ENCODE assay signal across 11 cellular contexts in genomic region chr7:47470567-47471357, GRCh38.
A peak's percentile ranks its signal among the peaks of the same experiment; 100 is the strongest.
DNase-seq lines count a peak whose midpoint lies in the region; ATAC-seq, FAIRE-seq and TF ChIP-seq lines count a peak whose summit lies in the region.
"Had no signal": no experiment of that assay in that cellular context is flagged by ENCODE, and none has a peak within 500 bp of the region (broad histone marks: within the 10 kb centered on the region; RNA-seq: fewer than 3 reads in every experiment).

No MANE protein-coding gene starts in this region.

- CTCF ChIA-PET in SK-N-SH (lab: Yijun Ruan, JAX) = interaction anchor here (0.8 to 2.0 kb wide), 5 partner anchors 9 to 349 kb away, joined by 3 to 6 read pairs (median 3); no protein-coding TSS in a partner anchor

- peak; percentile 22; the same call in 1 of the 2 replicates for TF ChIP-seq RAD21 in Ishikawa (IDR thresholded peaks at IDR 0.05; ENCODE audit: low read depth)
- no peak for TF ChIP-seq RAD21 in SK-N-SH (IDR thresholded peaks at IDR 0.05; ENCODE audit: low read length)

- H3K4me1 ChIP-seq in thymus (ENCODE audit: control insufficient read depth, insufficient read depth, low read length) (no peaks in the 10 kb centered on the region), SK-N-SH (ENCODE audit: control insufficient read depth in 1 of 2, insufficient read depth in 2 of 2, low read depth in 1 of 2, low read length in 1 of 2) (peaks cover 0 to 12% of the 10 kb centered on the region in 2 experiments; a peak in 3 of 4 replicates)

- no peak overlapping the region for H3K4me2 ChIP-seq in SK-N-SH

- no peak overlapping the region for H2AFZ ChIP-seq in SK-N-SH (ENCODE audit: low read depth)

- peaks cover 4% of the 10 kb centered on the region for H3F3A ChIP-seq in SK-N-SH (replicated peaks; ENCODE audit: insufficient read depth)

- H3K9ac ChIP-seq in SK-N-SH = no peak overlapping the region

- peak; percentile 99 for TF ChIP-seq EP300 in Ishikawa (IDR thresholded peaks at IDR 0.05; ENCODE audit: borderline replicate concordance)
- TF ChIP-seq EP300 in SK-N-SH (IDR thresholded peaks at IDR 0.05; ENCODE audit: borderline replicate concordance in 1 of 2, low read depth in 1 of 2, low read length in 1 of 2) = no peak

- DNase-seq in RCC 7860 (ENCODE audit: low spot score) (peak; percentile 76), left kidney (ENCODE audit: low read depth, low spot score) (peak; percentile 92), pons (ENCODE audit: low spot score) (no peak), NOMO-1 treated with DMSO at 0.1 percent for 48 hours (lab: John Stamatoyannopoulos, UW; ENCODE audit: unreplicated experiment) (no peak), SK-N-SH (no peak)
- DNase-seq: activated CD8-positive, alpha-beta memory T cell treated with anti-CD3 and anti-CD28 coated beads, Interleukin-2, amount 50 U/mL, for 4 hours; sigmoid colon had no signal

- ATAC-seq in GM19351 (IDR thresholded peaks at IDR 0.05; ENCODE audit: unreplicated experiment) = no peak
- ATAC-seq: stimulated activated memory B cell treated with anti-CD40 and anti-IgM and Interleukin-4, amounts not matched to agents 10 μg/mL and 1 μg/mL and 100 μg/mL, for 72 hours had no signal

- no peaks in the 10 kb centered on the region for H3K9me2 ChIP-seq in SK-N-SH

- H3K4me3 ChIP-seq in thymus (ENCODE audit: low read length) = no peak overlapping the region
- H3K4me3 ChIP-seq in SK-N-SH (ENCODE audit: low read depth in 2 of 2, low read length in 1 of 2) = no peak overlapping the region
- H3K4me3 ChIP-seq: sigmoid colon had no signal

- H3K27me3 ChIP-seq in thymus (ENCODE audit: control insufficient read depth, insufficient read depth) = no peaks in the 10 kb centered on the region
- no peaks in the 10 kb centered on the region for H3K27me3 ChIP-seq in SK-N-SH (ENCODE audit: insufficient read depth)
- H3K27me3 ChIP-seq: sigmoid colon had no signal

- TF ChIP-seq CTCF in SK-N-SH (IDR thresholded peaks at IDR 0.05) = no peak

- H3K79me2 ChIP-seq in SK-N-SH (ENCODE audit: insufficient read depth) = peaks cover 12% of the 10 kb centered on the region; the same call in 1 of the 2 replicates

- FAIRE-seq in RCC 7860 (lab: Jason Lieb, UNC) = peak; percentile 89

- H4K20me1 ChIP-seq in SK-N-SH (ENCODE audit: insufficient read depth) = no peaks in the 10 kb centered on the region

- H3K27ac ChIP-seq in thymus (ENCODE audit: low read depth) (peak overlapping the region; percentile 31), SK-N-SH (ENCODE audit: low read depth in 2 of 2, low read length in 1 of 2) (no peak overlapping the region)
- H3K27ac ChIP-seq: sigmoid colon had no signal

- 93% methylated on average over 13 of the region's 13 CpGs for WGBS in thymus
- 86% methylated on average over 13 of the region's 13 CpGs for WGBS in SK-N-SH (ENCODE audit: low lambda C conversion rate)

- H3K9me3 ChIP-seq in thymus (ENCODE audit: control insufficient read depth) = no peaks in the 10 kb centered on the region
- H3K9me3 ChIP-seq in SK-N-SH = no peaks in the 10 kb centered on the region
- H3K9me3 ChIP-seq: sigmoid colon had no signal

- H3K36me3 ChIP-seq in thymus (ENCODE audit: control insufficient read depth, insufficient read depth) = no peaks in the 10 kb centered on the region
- peaks cover 4% of the 10 kb centered on the region in 2 experiments for H3K36me3 ChIP-seq in SK-N-SH (replicated peaks in 1 of 2; ENCODE audit: control insufficient read depth in 1 of 2, insufficient read depth in 2 of 2, low read length in 1 of 2)
- H3K36me3 ChIP-seq: sigmoid colon had no signal

- POLR2A ChIA-PET in SK-N-SH (lab: Yijun Ruan, JAX) = no interaction called here

TF ChIP-seq in Ishikawa, 13 proteins besides CTCF, POLR2A, EP300 and RAD21 (continues in another document):
- TF ChIP-seq EGR1 (IDR thresholded peaks at IDR 0.05) = peak; percentile 24; the same call in 1 of the 2 replicates
- TF ChIP-seq FOXM1 (IDR thresholded peaks at IDR 0.05; ENCODE audit: borderline replicate concordance, low read depth) = peak; percentile 97
- TF ChIP-seq CREB1 (IDR thresholded peaks at IDR 0.05; ENCODE audit: low read depth) = no peak
- TF ChIP-seq MAX (IDR thresholded peaks at IDR 0.05) = peak; percentile 75
- 0 out of 2 replicates have a peak, but pooled peaks have one; percentile 17 for TF ChIP-seq YY1 (IDR thresholded peaks at IDR 0.05; ENCODE audit: low read depth)
- no peak for TF ChIP-seq ZBTB7A (IDR thresholded peaks at IDR 0.05; ENCODE audit: low read depth)
- peak; percentile 100 for TF ChIP-seq TCF12 (IDR thresholded peaks at IDR 0.05; ENCODE audit: low read depth)
- TF ChIP-seq NFIC (IDR thresholded peaks at IDR 0.05) = peak; percentile 94
- TF ChIP-seq TAF1 (IDR thresholded peaks at IDR 0.05; ENCODE audit: low read depth) = no peak
- no peak for TF ChIP-seq USF1 (IDR thresholded peaks at IDR 0.05)
- TF ChIP-seq CEBPB (IDR thresholded peaks at IDR 0.05) = peak; percentile 50
- peak; percentile 95 for TF ChIP-seq TEAD4 (IDR thresholded peaks at IDR 0.05)

TF ChIP-seq in SK-N-SH, 30 proteins besides CTCF, POLR2A, EP300 and RAD21:
- TF ChIP-seq MAX (IDR thresholded peaks at IDR 0.05; ENCODE audit: low read depth) = no peak
- TF ChIP-seq GATA2 (CRISPR knock-in tag; IDR thresholded peaks at IDR 0.05) = no peak
- no peak for TF ChIP-seq REST (IDR thresholded peaks at IDR 0.05; ENCODE audit: low read depth, low read length)
- no peak for TF ChIP-seq POLR2AphosphoS5 (IDR thresholded peaks at IDR 0.05; ENCODE audit: low read depth, low read length)
- no peak for TF ChIP-seq SIN3A (IDR thresholded peaks at IDR 0.05; ENCODE audit: borderline replicate concordance, low read depth, low read length)
- TF ChIP-seq NRF1 (IDR thresholded peaks at IDR 0.05; ENCODE audit: low read depth, low read length) = no peak
- no peak for TF ChIP-seq NFIC (IDR thresholded peaks at IDR 0.05; ENCODE audit: borderline replicate concordance)
TF ChIP-seq in SK-N-SH: peak in this region for 0.

Comparison
In these comparisons a context has a peak if more than half of its experiments do, and no peak if none do; other contexts are left out.
1. DNase-seq: peak in RCC 7860 (single experiment) and left kidney (single experiment); none in pons (single experiment), NOMO-1 treated with DMSO at 0.1 percent for 48 hours (single experiment) and SK-N-SH (single experiment).